Comparison of ENCODE assay signal across 29 cellular contexts in the genomic region with DNA sequence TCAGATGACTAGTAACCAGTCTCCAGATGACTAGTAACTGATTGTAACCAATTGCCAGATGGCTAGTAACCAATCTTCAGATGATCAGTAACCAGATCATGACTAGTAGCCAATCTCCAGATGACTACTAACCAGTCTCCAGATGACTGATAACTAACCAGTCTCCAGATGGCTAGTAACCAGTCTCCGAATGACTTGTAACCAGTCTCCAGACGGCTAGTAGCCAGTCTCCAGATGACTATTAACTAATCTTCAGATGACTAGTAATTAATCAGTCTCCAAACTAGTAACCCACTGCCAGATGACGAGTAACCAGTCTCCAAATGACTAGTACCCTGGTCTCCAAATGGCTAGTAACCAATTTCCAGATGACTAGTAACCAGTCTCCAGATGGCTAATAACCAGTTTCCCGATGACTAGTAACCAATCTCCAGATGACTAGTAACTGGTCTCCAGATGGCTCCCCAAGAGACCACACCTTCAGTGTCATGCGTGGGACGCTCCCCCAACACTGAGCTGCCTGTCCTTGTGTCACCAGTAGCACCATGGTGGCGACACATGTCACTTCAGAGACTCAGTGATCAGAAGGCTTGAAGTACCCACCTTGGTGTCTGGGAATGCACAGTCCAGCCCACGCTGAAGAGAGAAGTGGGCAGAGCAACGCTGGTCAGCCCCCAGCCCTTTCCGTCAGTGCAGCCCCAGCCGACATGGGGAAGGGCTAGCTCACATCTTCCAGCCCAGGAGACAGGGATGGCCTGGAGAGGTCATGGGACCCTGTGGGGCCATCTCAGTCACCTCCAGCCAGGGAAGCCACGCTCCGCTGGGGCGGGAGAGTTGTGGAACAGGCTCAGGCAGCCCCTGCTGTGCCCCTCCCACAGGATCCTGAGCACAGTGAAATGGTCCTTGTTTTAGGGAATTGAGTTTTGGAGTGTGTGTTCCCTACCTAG.
"Had no signal": no experiment of that assay in that cellular context is flagged by ENCODE, and none has a peak within 500 bp of the region (broad histone marks: within the 10 kb centered on the region; RNA-seq: fewer than 3 reads in every experiment).

No MANE protein-coding gene starts in this region.

- H3K4me1 ChIP-seq: SJSA1 had no signal

- H3K27ac ChIP-seq: ascending aorta, body of pancreas, Peyer's patch, RWPE1, SJSA1 had no signal

- H3K4me3 ChIP-seq: ascending aorta, body of pancreas, Peyer's patch, SJSA1 had no signal

- ATAC-seq: activated naive CD4-positive, alpha-beta T cell treated with anti-CD3 and anti-CD28 coated beads, Interleukin-2, amount 50 U/mL, for 72 hours; activated naive CD8-positive, alpha-beta T cell treated with anti-CD3 and anti-CD28 coated beads, Interleukin-2, amount 50 U/mL, for 24 hours; activated T-cell treated with anti-CD3 and anti-CD28 coated beads, Interleukin-2, amount 50 U/mL, for 4 hours; body of pancreas; T-helper 17 cell; WTC11 had no signal

- H3K9me3 ChIP-seq: ascending aorta, body of pancreas, Peyer's patch, SJSA1 had no signal

- FAIRE-seq: bronchial epithelial cell had no signal

- H3K36me3 ChIP-seq: ascending aorta, Peyer's patch, SJSA1 had no signal

- DNase-seq: activated CD4-positive, alpha-beta memory T cell treated with anti-CD3 and anti-CD28 coated beads for 36 hours; activated CD4-positive, alpha-beta T cell treated with anti-CD3 and anti-CD28 coated beads, Interleukin-2, amount 10 ng/mL, durations not matched to agents 24 days and 14 days; activated CD4-positive, CD25-positive, alpha-beta regulatory T cell treated with anti-CD3 and anti-CD28 coated beads, Interleukin-2, amount 50 U/mL, for 72 hours; activated effector memory CD4-positive, alpha-beta T cell treated with anti-CD3 and anti-CD28 coated beads, Interleukin-2, amount 50 U/mL, for 16 hours; activated naive CD4-positive, alpha-beta T cell treated with Interleukin-2 at 50 U/mL for 16 hours; activated naive CD8-positive, alpha-beta T cell treated with anti-CD3 and anti-CD28 coated beads, Interleukin-2, amount 50 U/mL, for 24 hours; activated T-cell treated with anti-CD3 and anti-CD28 coated beads, Interleukin-2, amount 50 U/mL, for 4 hours; amniotic stem cell; body of pancreas; central memory CD4-positive, alpha-beta T cell; KG1; NCI-H1048; NCI-H2029; NCI-H2107; NCI-H2171 treated with DMSO at 0.1 percent for 48 hours; NCI-H226; NCI-H510A; NCI-H526 treated with DMSO at 0.1 percent for 48 hours; NCI-H82; Peyer's patch; Right ventricle myocardium superior; T-helper 17 cell; T-helper 9 cell had no signal
